In the genomic region with DNA sequence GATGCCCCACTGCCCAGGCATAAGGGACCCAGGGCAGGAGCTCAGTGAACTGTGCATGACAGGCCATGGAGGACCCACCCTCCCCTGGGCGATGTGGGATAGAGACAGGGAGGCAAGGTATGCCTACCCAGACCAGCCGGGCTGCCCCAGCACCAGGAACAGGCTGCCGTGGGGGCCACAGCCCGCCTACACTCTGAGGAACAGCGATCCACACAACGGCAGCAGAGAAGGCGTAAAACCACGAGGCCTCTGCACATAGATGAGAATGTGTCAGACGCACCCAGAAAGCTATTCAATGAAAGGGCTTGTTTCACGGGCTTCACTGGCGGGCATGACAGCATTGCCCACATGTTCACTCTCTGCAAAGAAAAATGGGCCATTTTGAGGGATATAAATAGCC, we compare ENCODE assay signal across 9 cellular contexts. TPM values are rescaled to one million over a fixed set of nuclear protein-coding genes. Genes with fewer than 3 reads are reported as not detected.
DNase-seq lines count a peak whose midpoint lies in the region; ATAC-seq and TF ChIP-seq lines count a peak whose summit lies in the region.
"Had no signal": no experiment of that assay in that cellular context is flagged by ENCODE, and none has a peak within 500 bp of the region (broad histone marks: within the 10 kb centered on the region; RNA-seq: fewer than 3 reads in every experiment).

No MANE protein-coding gene starts in this region.

- H3K27ac Mint-ChIP-seq in activated CD4-positive, alpha-beta T cell treated with anti-CD3 and anti-CD28 coated beads, Interleukin-2, amount 10 ng/mL, durations not matched to agents 24 days and 14 days: peak overlapping the region; percentile 93
- no peak overlapping the region for H3K27ac Mint-ChIP-seq in MCF 10A (ENCODE audit: low read depth, unreplicated experiment)

- CTCF ChIA-PET in MCF 10A (lab: Yijun Ruan, JAX): interaction anchor here (0.6 kb wide), 1 partner anchor 189 kb away, joined by 3 read pairs; no protein-coding TSS in a partner anchor

- H3K36me3 Mint-ChIP-seq in activated CD4-positive, alpha-beta T cell treated with anti-CD3 and anti-CD28 coated beads, Interleukin-2, amount 10 ng/mL, durations not matched to agents 24 days and 14 days (ENCODE audit: low read depth): peaks cover 70% of the 10 kb centered on the region
- no peaks in the 10 kb centered on the region for H3K36me3 Mint-ChIP-seq in MCF 10A (ENCODE audit: insufficient read depth, unreplicated experiment)

- no peaks in the 10 kb centered on the region for H3K27me3 ChIP-seq in effector memory CD4-positive, alpha-beta T cell (replicated peaks; ENCODE audit: control insufficient read depth, insufficient read depth, low read length, poor library complexity, severe bottlenecking)

- no peak overlapping the region for H3K4me3 ChIP-seq in effector memory CD4-positive, alpha-beta T cell (ENCODE audit: insufficient read depth, low read depth, low read length, poor library complexity, severe bottlenecking)
- H3K4me3 ChIP-seq: GM23248 had no signal

- POLR2A ChIA-PET in MCF 10A (lab: Yijun Ruan, JAX): no interaction called here

- TF ChIP-seq CTCF in MCF 10A (IDR thresholded peaks at IDR 0.05; ENCODE audit: unreplicated experiment): no peak

- peak overlapping the region; percentile 51 for H3K27ac ChIP-seq in effector memory CD4-positive, alpha-beta T cell (ENCODE audit: insufficient read depth, low read length, poor library complexity, severe bottlenecking)
- H3K27ac ChIP-seq: GM23248 had no signal

- no peaks in the 10 kb centered on the region for H3K9me3 ChIP-seq in effector memory CD4-positive, alpha-beta T cell (ENCODE audit: control insufficient read depth, low read length)

- DNase-seq in activated CD4-positive, alpha-beta T cell treated with anti-CD3 and anti-CD28 coated beads, Interleukin-2, amount 10 ng/mL, durations not matched to agents 24 days and 14 days: no peak
- no peak for DNase-seq in effector memory CD4-positive, alpha-beta T cell
- peak; percentile 46 for DNase-seq in stimulated activated CD8-positive, alpha-beta memory T cell treated with anti-CD3 and anti-CD28 coated beads, Interleukin-12 subunit alpha, Interleukin-12 subunit beta, amount 100 ng/mL, for 4 hours (ENCODE audit: low read depth)
- DNase-seq in NCI-H2107 (lab: John Stamatoyannopoulos, UW) (no peak), MCF 10A (ENCODE audit: unreplicated experiment) (no peak)
- no peak for DNase-seq in central memory CD4-positive, alpha-beta T cell
- DNase-seq: cerebellar nuclear complex, GM23248 had no signal

- no peaks in the 10 kb centered on the region for H3K27me3 Mint-ChIP-seq in activated CD4-positive, alpha-beta T cell treated with anti-CD3 and anti-CD28 coated beads, Interleukin-2, amount 10 ng/mL, durations not matched to agents 24 days and 14 days
- no peaks in the 10 kb centered on the region for H3K27me3 Mint-ChIP-seq in MCF 10A (ENCODE audit: insufficient read depth, unreplicated experiment)

- peak; percentile 66 for ATAC-seq in GM19351 (IDR thresholded peaks at IDR 0.05; ENCODE audit: unreplicated experiment)

- no TSS peak for BruUV-seq in MCF 10A (replicated peaks; lab: Mats Ljungman, UMichigan)

- H3K9me3 Mint-ChIP-seq in activated CD4-positive, alpha-beta T cell treated with anti-CD3 and anti-CD28 coated beads, Interleukin-2, amount 10 ng/mL, durations not matched to agents 24 days and 14 days: no peaks in the 10 kb centered on the region
- H3K9me3 Mint-ChIP-seq in MCF 10A (ENCODE audit: unreplicated experiment): no peaks in the 10 kb centered on the region

- H3K4me1 Mint-ChIP-seq in activated CD4-positive, alpha-beta T cell treated with anti-CD3 and anti-CD28 coated beads, Interleukin-2, amount 10 ng/mL, durations not matched to agents 24 days and 14 days: peaks cover 83% of the 10 kb centered on the region
- peaks cover 8% of the 10 kb centered on the region for H3K4me1 Mint-ChIP-seq in MCF 10A (ENCODE audit: insufficient read depth, unreplicated experiment)

- intact Hi-C loops in activated CD4-positive, alpha-beta T cell treated with anti-CD3 and anti-CD28 coated beads, Interleukin-2, amount 10 ng/mL, durations not matched to agents 24 days and 14 days (cut with micrococcal nuclease): loop anchor here (2.0 kb wide), 2 partner anchors 16 to 18 kb away; no protein-coding TSS in a partner anchor
- intact Hi-C loops in MCF 10A (cut with micrococcal nuclease): no loop called here

- peak overlapping the region; percentile 71 for H3K4me3 Mint-ChIP-seq in activated CD4-positive, alpha-beta T cell treated with anti-CD3 and anti-CD28 coated beads, Interleukin-2, amount 10 ng/mL, durations not matched to agents 24 days and 14 days
- H3K4me3 Mint-ChIP-seq in MCF 10A (ENCODE audit: unreplicated experiment): no peak overlapping the region

- peaks cover 16% of the 10 kb centered on the region for H3K36me3 ChIP-seq in effector memory CD4-positive, alpha-beta T cell (ENCODE audit: control insufficient read depth, insufficient read depth, low read length)

- H3K4me1 ChIP-seq in effector memory CD4-positive, alpha-beta T cell (ENCODE audit: control insufficient read depth, insufficient read depth, low read length, poor library complexity, severe bottlenecking): peaks cover 82% of the 10 kb centered on the region

RNA-seq across cellular contexts. Expression of a gene that starts 49.5 kb away (rescaled TPM):
- total RNA-seq in activated CD4-positive, alpha-beta T cell treated with anti-CD3 and anti-CD28 coated beads, Interleukin-2, amount 10 ng/mL, durations not matched to agents 24 days and 14 days: 368 and 370 TPM in 2 replicates
- total RNA-seq in MCF 10A (2022): 4.2 and 7.4 TPM in 2 replicates

Comparison
In these comparisons a context has a peak if more than half of its experiments do, and no peak if none do; other contexts are left out.
1. RNA of a gene that starts 49.5 kb away (total RNA-seq): 368 to 370 TPM in activated CD4-positive, alpha-beta T cell treated with anti-CD3 and anti-CD28 coated beads, Interleukin-2, amount 10 ng/mL, durations not matched to agents 24 days and 14 days; 4.2 to 7.4 TPM in MCF 10A; every median in the first group is over 10 times any median in the second.